Comparison of ENCODE assay signal across 16 cellular contexts in genomic region chr9:124886461-124886860, GRCh38. TPM values are rescaled to one million over a fixed set of nuclear protein-coding genes. Genes with fewer than 3 reads are reported as not detected.
DNase-seq lines count a peak whose midpoint lies in the region; ATAC-seq and TF ChIP-seq lines count a peak whose summit lies in the region.
"Had no signal": no experiment of that assay in that cellular context is flagged by ENCODE, and none has a peak within 500 bp of the region (broad histone marks: within the 10 kb centered on the region; RNA-seq: fewer than 3 reads in every experiment).

No MANE protein-coding gene starts in this region.

- CTCF ChIA-PET in RWPE1 (lab: Yijun Ruan, JAX), result interaction anchor here (0.6 to 0.7 kb wide), 2 partner anchors 23 to 75 kb away, joined by 3 to 4 read pairs; no protein-coding TSS in a partner anchor

- no peaks in the 10 kb centered on the region for H3K9me3 Mint-ChIP-seq in stimulated activated effector memory CD8-positive, alpha-beta T cell treated with anti-CD3 and anti-CD28 coated beads, Interleukin-12 subunit alpha, Interleukin-12 subunit beta, amount 100 ng/mL, for 72 hours
- H3K9me3 Mint-ChIP-seq: CD4-positive, alpha-beta T cell; GM23338; HFFc6; IgD-negative memory B cell had no signal

- H4K20me1 ChIP-seq in BLaER1, result no peaks in the 10 kb centered on the region

- H3K27ac Mint-ChIP-seq in stimulated activated effector memory CD8-positive, alpha-beta T cell treated with anti-CD3 and anti-CD28 coated beads, Interleukin-12 subunit alpha, Interleukin-12 subunit beta, amount 100 ng/mL, for 72 hours, result peak overlapping the region; percentile 61
- H3K27ac Mint-ChIP-seq: CD4-positive, alpha-beta T cell; HFFc6; IgD-negative memory B cell had no signal

- H3K36me3 ChIP-seq in BLaER1, result peaks cover 50% of the 10 kb centered on the region
- H3K36me3 ChIP-seq in lower lobe of right lung, result peaks cover 94% of the 10 kb centered on the region

- H3K4me2 ChIP-seq in BLaER1, result peak overlapping the region; percentile 88
- H3K4me2 ChIP-seq: GM23338 had no signal

- H3K27ac ChIP-seq in BLaER1 (peak overlapping the region; percentile 80), RWPE1 (peak overlapping the region; percentile 5), lower lobe of right lung (no peak overlapping the region)
- H3K27ac ChIP-seq: C4-2B had no signal

- no peaks in the 10 kb centered on the region for H3K4me1 Mint-ChIP-seq in stimulated activated effector memory CD8-positive, alpha-beta T cell treated with anti-CD3 and anti-CD28 coated beads, Interleukin-12 subunit alpha, Interleukin-12 subunit beta, amount 100 ng/mL, for 72 hours
- H3K4me1 Mint-ChIP-seq: B cell had no signal

- ATAC-seq in lower lobe of right lung, result no peak
- ATAC-seq in stimulated activated effector memory CD8-positive, alpha-beta T cell treated with anti-CD3 and anti-CD28 coated beads, Interleukin-12 subunit alpha, Interleukin-12 subunit beta, amount 100 ng/mL, for 72 hours, result no peak
- no peak for ATAC-seq in GM21526 (IDR thresholded peaks at IDR 0.05; ENCODE audit: low FRiP score, unreplicated experiment)
- ATAC-seq: GM23338 had no signal

- intact Hi-C loops in lower lobe of right lung (cut with DNase I), result no loop called here

- no peaks in the 10 kb centered on the region for H3K27me3 ChIP-seq in BLaER1
- no peaks in the 10 kb centered on the region for H3K27me3 ChIP-seq in lower lobe of right lung (ENCODE audit: low read depth)

- H3K9ac ChIP-seq in BLaER1, result peak overlapping the region; percentile 36

- no peak overlapping the region for H3K4me3 Mint-ChIP-seq in stimulated activated effector memory CD8-positive, alpha-beta T cell treated with anti-CD3 and anti-CD28 coated beads, Interleukin-12 subunit alpha, Interleukin-12 subunit beta, amount 100 ng/mL, for 72 hours
- H3K4me3 Mint-ChIP-seq: B cell; CD4-positive, alpha-beta T cell; GM23338; HFFc6; IgD-negative memory B cell had no signal

- POLR2A ChIA-PET in RWPE1 (lab: Yijun Ruan, JAX; ENCODE audit: low non-redundant PET), result no interaction called here

- no peaks in the 10 kb centered on the region for H3K9me3 ChIP-seq in BLaER1
- H3K9me3 ChIP-seq in lower lobe of right lung, result no peaks in the 10 kb centered on the region
- H3K9me3 ChIP-seq: Caco-2 had no signal

- H3K4me1 ChIP-seq in BLaER1 (peaks cover 74% of the 10 kb centered on the region), lower lobe of right lung (no peaks in the 10 kb centered on the region)
- H3K4me1 ChIP-seq: Caco-2 had no signal

- peaks cover 77% of the 10 kb centered on the region for H3K36me3 Mint-ChIP-seq in stimulated activated effector memory CD8-positive, alpha-beta T cell treated with anti-CD3 and anti-CD28 coated beads, Interleukin-12 subunit alpha, Interleukin-12 subunit beta, amount 100 ng/mL, for 72 hours

- DNase-seq in RWPE1 (ENCODE audit: low spot score) (no peak), lower lobe of right lung (peak; percentile 30), NCI-H146 treated with DMSO at 0.1 percent for 48 hours (lab: John Stamatoyannopoulos, UW; ENCODE audit: unreplicated experiment) (no peak), HuH-7.5 (ENCODE audit: low spot score) (no peak)
- no peak for DNase-seq in stimulated activated effector memory CD8-positive, alpha-beta T cell treated with anti-CD3 and anti-CD28 coated beads, Interleukin-12 subunit alpha, Interleukin-12 subunit beta, amount 100 ng/mL, for 72 hours (ENCODE audit: low spot score in 2 of 2)
- DNase-seq: Caco-2; CD4-positive, alpha-beta T cell; HFFc6 had no signal

- H3K4me3 ChIP-seq in BLaER1 (0 out of 2 replicates have a peak overlapping the region, but pooled peaks have one; percentile 1), lower lobe of right lung (no peak overlapping the region)
- H3K4me3 ChIP-seq: GM23338 had no signal

- TF ChIP-seq CTCF in RWPE1 (conservative IDR thresholded peaks at IDR 0.05; ENCODE audit: low read depth) (no peak), lower lobe of right lung (IDR thresholded peaks at IDR 0.05) (no peak)

RNA-seq across cellular contexts. Expression of gene ARPC5L, which starts 24.5 kb away (rescaled TPM):
- 33.2 TPM for total RNA-seq in lower lobe of right lung

RNA-seq across cellular contexts. Expression of gene RPL35, which starts 24.7 kb away (rescaled TPM):
- total RNA-seq in lower lobe of right lung, result 812 TPM

RNA-seq across cellular contexts. Expression of gene WDR38, which starts 33.2 kb away (rescaled TPM):
- 6.6 TPM for total RNA-seq in lower lobe of right lung
- total RNA-seq: A172; B cell; Caco-2; CD4-positive, alpha-beta T cell; GM23338; H7; HFFc6 had no signal

RNA-seq across cellular contexts. Expression of gene GOLGA1, which starts 54.4 kb away (rescaled TPM):
- total RNA-seq in lower lobe of right lung, result 24.6 TPM
